24 cellular contexts compared by ENCODE assay signal in the genomic region with DNA sequence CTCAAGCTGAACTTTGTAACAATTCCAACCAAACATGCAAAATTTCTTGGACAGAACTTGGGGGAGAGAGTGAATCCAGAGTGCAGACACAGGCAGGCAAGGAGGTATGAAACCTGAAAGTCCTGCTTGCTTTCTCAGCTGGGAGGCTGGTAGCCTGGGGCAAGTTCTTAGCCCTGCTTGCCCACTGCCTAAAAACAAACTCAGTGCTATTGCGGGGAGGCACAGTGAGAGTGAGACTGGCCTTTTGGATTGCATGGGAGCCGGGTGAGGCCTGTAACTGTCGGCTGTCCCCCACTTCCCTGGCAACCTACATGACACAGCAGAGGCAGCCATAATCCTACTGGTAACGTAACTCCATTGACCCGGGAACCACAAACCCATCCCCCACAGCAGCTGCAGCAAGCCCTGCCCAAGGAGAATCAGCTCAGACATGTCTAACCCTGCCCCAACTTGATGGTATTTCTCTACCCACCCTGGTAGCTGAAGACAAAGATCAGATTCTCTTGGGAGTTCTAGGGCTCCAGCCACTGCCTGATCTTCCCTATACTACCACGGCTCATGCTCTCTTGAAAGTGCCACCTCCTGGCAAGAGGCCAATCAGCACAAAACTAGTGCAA.
A peak's percentile ranks its signal among the peaks of the same experiment; 100 is the strongest.
DNase-seq lines count a peak whose midpoint lies in the region; ATAC-seq and TF ChIP-seq lines count a peak whose summit lies in the region.
"Had no signal": no experiment of that assay in that cellular context is flagged by ENCODE, and none has a peak within 500 bp of the region (broad histone marks: within the 10 kb centered on the region; RNA-seq: fewer than 3 reads in every experiment).

No MANE protein-coding gene starts in this region.

- intact Hi-C loops in sciatic nerve (cut with DNase I), result no loop called here

- no peak for ATAC-seq in WTC11
- ATAC-seq in sciatic nerve, result no peak
- ATAC-seq: activated CD8-positive, alpha-beta memory T cell treated with anti-CD3 and anti-CD28 coated beads, Interleukin-2, amount 10 ng/mL, durations not matched to agents 7 days and 5 days; activated T-helper 17 cell treated with anti-CD3 and anti-CD28 coated beads, Interleukin-2, amount 50 U/mL, for 72 hours; stimulated activated effector memory CD8-positive, alpha-beta T cell treated with anti-CD3 and anti-CD28 coated beads, Interleukin-12 subunit alpha, Interleukin-12 subunit beta, amount 100 ng/mL, for 72 hours had no signal

- no peaks in the 10 kb centered on the region for H3K4me1 ChIP-seq in neural progenitor cell
- H3K4me1 ChIP-seq: BE2C, Peyer's patch, right atrium auricular region had no signal

- H3K36me3 ChIP-seq in neural progenitor cell, result no peaks in the 10 kb centered on the region
- H3K36me3 ChIP-seq: BE2C, brain microvascular endothelial cell, Peyer's patch, right atrium auricular region, thoracic aorta had no signal

- H3K4me3 Mint-ChIP-seq in WTC11, result no peak overlapping the region
- H3K4me3 Mint-ChIP-seq in neural progenitor cell, result no peak overlapping the region
- H3K4me3 Mint-ChIP-seq: activated CD8-positive, alpha-beta memory T cell treated with anti-CD3 and anti-CD28 coated beads, Interleukin-2, amount 10 ng/mL, durations not matched to agents 7 days and 5 days; activated naive CD8-positive, alpha-beta T cell treated with anti-CD3 and anti-CD28 coated beads, Interleukin-2, amount 10 ng/mL, durations not matched to agents 7 days and 5 days; activated T-helper 17 cell treated with anti-CD3 and anti-CD28 coated beads, Interleukin-2, amount 50 U/mL, for 72 hours; naive B cell; stimulated activated effector memory CD8-positive, alpha-beta T cell treated with anti-CD3 and anti-CD28 coated beads, Interleukin-12 subunit alpha, Interleukin-12 subunit beta, amount 100 ng/mL, for 72 hours had no signal

- no peaks in the 10 kb centered on the region for H3K9me3 ChIP-seq in neural progenitor cell (ENCODE audit: low read depth)
- H3K9me3 ChIP-seq: BE2C, Peyer's patch, right atrium auricular region, thoracic aorta had no signal

- peaks cover 40% of the 10 kb centered on the region for H3K9me3 Mint-ChIP-seq in WTC11
- H3K9me3 Mint-ChIP-seq in neural progenitor cell, result no peaks in the 10 kb centered on the region

- no peak overlapping the region for H3K4me2 ChIP-seq in neural progenitor cell

- no peaks in the 10 kb centered on the region for H3K79me2 ChIP-seq in neural progenitor cell (ENCODE audit: low read depth)

- no peaks in the 10 kb centered on the region for H3K27me3 ChIP-seq in neural progenitor cell
- H3K27me3 ChIP-seq: BE2C, brain microvascular endothelial cell, Peyer's patch, right atrium auricular region had no signal

- POLR2A ChIA-PET in WTC11 (lab: Charles Lee), result no interaction called here

- no peak overlapping the region for H3K27ac ChIP-seq in neural progenitor cell
- H3K27ac ChIP-seq: brain microvascular endothelial cell, Peyer's patch, right atrium auricular region, thoracic aorta had no signal

- H3K27me3 Mint-ChIP-seq in WTC11 (ENCODE audit: low read depth), result peaks cover 5% of the 10 kb centered on the region; the same call in 1 of the 2 replicates
- peaks cover 2% of the 10 kb centered on the region for H3K27me3 Mint-ChIP-seq in neural progenitor cell (ENCODE audit: insufficient read depth, low read depth)
- H3K27me3 Mint-ChIP-seq: activated CD8-positive, alpha-beta memory T cell treated with anti-CD3 and anti-CD28 coated beads, Interleukin-2, amount 10 ng/mL, durations not matched to agents 7 days and 5 days; activated naive CD8-positive, alpha-beta T cell treated with anti-CD3 and anti-CD28 coated beads, Interleukin-2, amount 10 ng/mL, durations not matched to agents 7 days and 5 days; activated T-helper 17 cell treated with anti-CD3 and anti-CD28 coated beads, Interleukin-2, amount 50 U/mL, for 72 hours; naive B cell had no signal

- TF ChIP-seq CTCF in WTC11 (IDR thresholded peaks at IDR 0.05) (no peak), neural progenitor cell (IDR thresholded peaks at IDR 0.05) (no peak)

- H3K9ac ChIP-seq in neural progenitor cell, result no peak overlapping the region

- H3F3A ChIP-seq in neural progenitor cell (ENCODE audit: low read depth), result no peaks in the 10 kb centered on the region

- H3K27ac Mint-ChIP-seq in WTC11 (0 out of 2 replicates have a peak overlapping the region, but pooled peaks have one; percentile 9), neural progenitor cell (no peak overlapping the region)
- H3K27ac Mint-ChIP-seq: activated CD8-positive, alpha-beta memory T cell treated with anti-CD3 and anti-CD28 coated beads, Interleukin-2, amount 10 ng/mL, durations not matched to agents 7 days and 5 days; activated naive CD8-positive, alpha-beta T cell treated with anti-CD3 and anti-CD28 coated beads, Interleukin-2, amount 10 ng/mL, durations not matched to agents 7 days and 5 days; activated T-helper 17 cell treated with anti-CD3 and anti-CD28 coated beads, Interleukin-2, amount 50 U/mL, for 72 hours; naive B cell; stimulated activated effector memory CD8-positive, alpha-beta T cell treated with anti-CD3 and anti-CD28 coated beads, Interleukin-12 subunit alpha, Interleukin-12 subunit beta, amount 100 ng/mL, for 72 hours had no signal

- DNase-seq in HPDE6-E6E7 (ENCODE audit: extremely low spot score), result peak; percentile 11
- DNase-seq in NCI-H2107 treated with DMSO at 0.1 percent for 48 hours (lab: John Stamatoyannopoulos, UW; ENCODE audit: unreplicated experiment), result peak; percentile 94
- no peak for DNase-seq in WTC11 (ENCODE audit: low spot score)
- no peak for DNase-seq in neural progenitor cell (ENCODE audit: low spot score)
- no peak for DNase-seq in sciatic nerve (ENCODE audit: low spot score)
- DNase-seq in germinal center (ENCODE audit: low spot score), result no peak
- DNase-seq in activated CD4-positive, alpha-beta T cell treated with anti-CD3 and anti-CD28 coated beads, Interleukin-2, amount 50 U/mL, for 48 hours, result no peak
- DNase-seq: activated CD8-positive, alpha-beta memory T cell treated with anti-CD3 and anti-CD28 coated beads, Interleukin-2, amount 10 ng/mL, durations not matched to agents 7 days and 5 days; activated naive CD8-positive, alpha-beta T cell treated with anti-CD3 and anti-CD28 coated beads, Interleukin-2, amount 10 ng/mL, durations not matched to agents 7 days and 5 days; BE2C; brain microvascular endothelial cell; Calu3; cortex of kidney; HCEC 1CT; hippocampal formation; IMR-90; kidney; naive B cell; NCI-H2081 treated with DMSO at 0.1 percent for 48 hours; Peyer's patch had no signal

- CTCF ChIA-PET in WTC11 (lab: Charles Lee), result no interaction called here

- peak overlapping the region; percentile 18 for H2AFZ ChIP-seq in neural progenitor cell (replicated peaks)

- H3K36me3 Mint-ChIP-seq in WTC11, result peaks cover 21% of the 10 kb centered on the region
- H3K36me3 Mint-ChIP-seq in neural progenitor cell, result no peaks in the 10 kb centered on the region
- H3K36me3 Mint-ChIP-seq: activated CD8-positive, alpha-beta memory T cell treated with anti-CD3 and anti-CD28 coated beads, Interleukin-2, amount 10 ng/mL, durations not matched to agents 7 days and 5 days; activated naive CD8-positive, alpha-beta T cell treated with anti-CD3 and anti-CD28 coated beads, Interleukin-2, amount 10 ng/mL, durations not matched to agents 7 days and 5 days; naive B cell; stimulated activated effector memory CD8-positive, alpha-beta T cell treated with anti-CD3 and anti-CD28 coated beads, Interleukin-12 subunit alpha, Interleukin-12 subunit beta, amount 100 ng/mL, for 72 hours had no signal

- H3K4me1 Mint-ChIP-seq in WTC11, result peaks cover 5% of the 10 kb centered on the region; the same call in 1 of the 2 replicates
- no peaks in the 10 kb centered on the region for H3K4me1 Mint-ChIP-seq in neural progenitor cell
- H3K4me1 Mint-ChIP-seq: activated CD8-positive, alpha-beta memory T cell treated with anti-CD3 and anti-CD28 coated beads, Interleukin-2, amount 10 ng/mL, durations not matched to agents 7 days and 5 days; activated naive CD8-positive, alpha-beta T cell treated with anti-CD3 and anti-CD28 coated beads, Interleukin-2, amount 10 ng/mL, durations not matched to agents 7 days and 5 days; activated T-helper 17 cell treated with anti-CD3 and anti-CD28 coated beads, Interleukin-2, amount 50 U/mL, for 72 hours; naive B cell; stimulated activated effector memory CD8-positive, alpha-beta T cell treated with anti-CD3 and anti-CD28 coated beads, Interleukin-12 subunit alpha, Interleukin-12 subunit beta, amount 100 ng/mL, for 72 hours had no signal

- no peak overlapping the region for H3K4me3 ChIP-seq in neural progenitor cell
- H3K4me3 ChIP-seq: Peyer's patch, right atrium auricular region, thoracic aorta had no signal

- no peaks in the 10 kb centered on the region for H4K20me1 ChIP-seq in neural progenitor cell (ENCODE audit: low read depth)

TF ChIP-seq in WTC11, 78 proteins besides CTCF, POLR2A, EP300 and RAD21 (continues in another document):
- TF ChIP-seq ESRRA (CRISPR knock-in tag; IDR thresholded peaks at IDR 0.05; ENCODE audit: borderline replicate concordance) (no peak), NFATC4 (CRISPR knock-in tag; IDR thresholded peaks at IDR 0.05) (no peak), RELA (CRISPR knock-in tag; IDR thresholded peaks at IDR 0.05; ENCODE audit: borderline replicate concordance) (no peak)
- TF ChIP-seq, protein P1, sequence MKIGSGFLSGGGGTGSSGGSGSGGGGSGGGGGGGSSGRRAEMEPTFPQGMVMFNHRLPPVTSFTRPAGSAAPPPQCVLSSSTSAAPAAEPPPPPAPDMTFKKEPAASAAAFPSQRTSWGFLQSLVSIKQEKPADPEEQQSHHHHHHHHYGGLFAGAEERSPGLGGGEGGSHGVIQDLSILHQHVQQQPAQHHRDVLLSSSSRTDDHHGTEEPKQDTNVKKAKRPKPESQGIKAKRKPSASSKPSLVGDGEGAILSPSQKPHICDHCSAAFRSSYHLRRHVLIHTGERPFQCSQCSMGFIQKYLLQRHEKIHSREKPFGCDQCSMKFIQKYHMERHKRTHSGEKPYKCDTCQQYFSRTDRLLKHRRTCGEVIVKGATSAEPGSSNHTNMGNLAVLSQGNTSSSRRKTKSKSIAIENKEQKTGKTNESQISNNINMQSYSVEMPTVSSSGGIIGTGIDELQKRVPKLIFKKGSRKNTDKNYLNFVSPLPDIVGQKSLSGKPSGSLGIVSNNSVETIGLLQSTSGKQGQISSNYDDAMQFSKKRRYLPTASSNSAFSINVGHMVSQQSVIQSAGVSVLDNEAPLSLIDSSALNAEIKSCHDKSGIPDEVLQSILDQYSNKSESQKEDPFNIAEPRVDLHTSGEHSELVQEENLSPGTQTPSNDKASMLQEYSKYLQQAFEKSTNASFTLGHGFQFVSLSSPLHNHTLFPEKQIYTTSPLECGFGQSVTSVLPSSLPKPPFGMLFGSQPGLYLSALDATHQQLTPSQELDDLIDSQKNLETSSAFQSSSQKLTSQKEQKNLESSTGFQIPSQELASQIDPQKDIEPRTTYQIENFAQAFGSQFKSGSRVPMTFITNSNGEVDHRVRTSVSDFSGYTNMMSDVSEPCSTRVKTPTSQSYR (CRISPR knock-in tag; IDR thresholded peaks at IDR 0.05), result no peak
- TF ChIP-seq, protein P2, sequence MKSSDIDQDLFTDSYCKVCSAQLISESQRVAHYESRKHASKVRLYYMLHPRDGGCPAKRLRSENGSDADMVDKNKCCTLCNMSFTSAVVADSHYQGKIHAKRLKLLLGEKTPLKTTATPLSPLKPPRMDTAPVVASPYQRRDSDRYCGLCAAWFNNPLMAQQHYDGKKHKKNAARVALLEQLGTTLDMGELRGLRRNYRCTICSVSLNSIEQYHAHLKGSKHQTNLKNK (CRISPR knock-in tag; IDR thresholded peaks at IDR 0.05), result no peak

Comparison
In these comparisons a context has a peak if more than half of its experiments do, and no peak if none do; other contexts are left out.
1. DNase-seq: peak in HPDE6-E6E7 (single experiment) and NCI-H2107 treated with DMSO at 0.1 percent for 48 hours (single experiment); none in WTC11 (single experiment), neural progenitor cell (single experiment), sciatic nerve (single experiment), germinal center (single experiment) and activated CD4-positive, alpha-beta T cell treated with anti-CD3 and anti-CD28 coated beads, Interleukin-2, amount 50 U/mL, for 48 hours (0 of 2).